19 cellular contexts compared by ENCODE assay signal in the genomic region with DNA sequence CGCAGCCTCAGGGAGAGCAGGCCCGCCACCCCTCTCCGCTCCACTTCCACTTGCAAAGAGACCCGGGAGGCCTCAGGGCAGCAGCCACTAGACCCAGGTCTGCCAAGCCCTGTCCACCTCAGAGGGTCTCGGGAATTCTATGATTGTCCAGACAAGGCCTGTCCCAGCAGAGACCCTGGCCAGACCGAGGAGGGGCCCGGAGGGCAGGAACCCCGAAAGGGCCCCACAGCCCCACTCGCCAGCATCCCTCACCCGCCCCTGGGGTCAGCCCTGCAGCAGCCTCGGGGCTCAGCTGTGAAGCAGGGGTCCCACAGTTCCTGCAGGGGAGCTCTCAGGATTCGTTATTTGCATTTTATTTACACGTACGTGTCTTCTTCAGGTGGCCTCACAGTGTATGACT.
DNase-seq lines count a peak whose midpoint lies in the region; ATAC-seq, FAIRE-seq and TF ChIP-seq lines count a peak whose summit lies in the region.
"Had no signal": no experiment of that assay in that cellular context is flagged by ENCODE, and none has a peak within 500 bp of the region (broad histone marks: within the 10 kb centered on the region; RNA-seq: fewer than 3 reads in every experiment).

No MANE protein-coding gene starts in this region.

- H4K12ac ChIP-seq in trophoblast cell (ENCODE audit: low read depth, low read length), result no peak overlapping the region

- H3K9me3 ChIP-seq in kidney (ENCODE audit: control insufficient read depth in 1 of 2, low read length in 2 of 2) (no peaks in the 10 kb centered on the region), spleen (no peaks in the 10 kb centered on the region), trophoblast cell (ENCODE audit: insufficient read depth, low read depth, low read length) (peaks cover 7% of the 10 kb centered on the region)
- H3K9me3 ChIP-seq: BLaER1 had no signal

- no peak overlapping the region for H2AFZ ChIP-seq in GM23338
- H2AFZ ChIP-seq in trophoblast cell (ENCODE audit: insufficient read depth, low read length, poor library complexity), result no peak overlapping the region

- no peak overlapping the region for H3K4me3 Mint-ChIP-seq in activated CD4-positive, alpha-beta memory T cell treated with anti-CD3 and anti-CD28 coated beads, Interleukin-2, amount 10 ng/mL, durations not matched to agents 7 days and 5 days
- H3K4me3 Mint-ChIP-seq in activated CD4-positive, alpha-beta memory T cell treated with anti-CD3 and anti-CD28 coated beads for 36 hours, result no peak overlapping the region
- H3K4me3 Mint-ChIP-seq in GM23338, result no peak overlapping the region; the same call in 2 of the 3 replicates

- TF ChIP-seq POLR2A in spleen (IDR thresholded peaks at IDR 0.05), result no peak

- H3K27me3 Mint-ChIP-seq in activated CD4-positive, alpha-beta memory T cell treated with anti-CD3 and anti-CD28 coated beads, Interleukin-2, amount 10 ng/mL, durations not matched to agents 7 days and 5 days, result peaks cover 4% of the 10 kb centered on the region
- H3K27me3 Mint-ChIP-seq in activated CD4-positive, alpha-beta memory T cell treated with anti-CD3 and anti-CD28 coated beads for 36 hours, result no peaks in the 10 kb centered on the region
- H3K27me3 Mint-ChIP-seq in GM23338 (ENCODE audit: insufficient read depth, low read depth, poor library complexity), result peaks cover 21% of the 10 kb centered on the region

- H4K8ac ChIP-seq in trophoblast cell (ENCODE audit: low read depth, low read length), result no peak overlapping the region

- POLR2A ChIA-PET in activated CD4-positive, alpha-beta memory T cell treated with anti-CD3 and anti-CD28 coated beads, Interleukin-2, amount 10 ng/mL, durations not matched to agents 7 days and 5 days (lab: Charles Lee), result no interaction called here
- POLR2A ChIA-PET in activated CD4-positive, alpha-beta memory T cell treated with anti-CD3 and anti-CD28 coated beads for 36 hours (lab: Charles Lee), result no interaction called here

- H3K23ac ChIP-seq in trophoblast cell (ENCODE audit: low read length), result no peak overlapping the region

- H3K27ac ChIP-seq in GM23338 (ENCODE audit: low read depth) (no peak overlapping the region), kidney (ENCODE audit: low read depth in 2 of 2, low read length in 2 of 2) (no peak overlapping the region), spleen (no peak overlapping the region), trophoblast cell (ENCODE audit: low read depth, low read length) (no peak overlapping the region)
- H3K27ac ChIP-seq: BLaER1 had no signal

- no peak overlapping the region for H4K91ac ChIP-seq in trophoblast cell (ENCODE audit: low read depth, low read length)

- no peaks in the 10 kb centered on the region for H3K79me1 ChIP-seq in trophoblast cell (ENCODE audit: low read length)

- H3K9ac ChIP-seq in kidney (ENCODE audit: low read length in 2 of 2) (no peak overlapping the region), trophoblast cell (ENCODE audit: low read length) (no peak overlapping the region)
- H3K9ac ChIP-seq: BLaER1 had no signal

- no peak overlapping the region for H2BK12ac ChIP-seq in trophoblast cell (ENCODE audit: low read length)

- ATAC-seq in GM23338, result peak; percentile 21
- no peak for ATAC-seq in GM19395 (IDR thresholded peaks at IDR 0.05; ENCODE audit: unreplicated experiment)
- ATAC-seq: Panc1 had no signal

- no peaks in the 10 kb centered on the region for H3K36me3 ChIP-seq in GM23338 (ENCODE audit: insufficient read depth)
- H3K36me3 ChIP-seq in kidney (ENCODE audit: control insufficient read depth in 1 of 2, insufficient read depth in 2 of 2, low read length in 2 of 2), result no peaks in the 10 kb centered on the region
- no peaks in the 10 kb centered on the region for H3K36me3 ChIP-seq in spleen
- H3K36me3 ChIP-seq in trophoblast cell (ENCODE audit: control insufficient read depth in 1 of 2, insufficient read depth in 2 of 2, low read length in 2 of 2), result no peaks in the 10 kb centered on the region
- H3K36me3 ChIP-seq: BLaER1 had no signal

- DNase-seq in activated CD4-positive, alpha-beta memory T cell treated with anti-CD3 and anti-CD28 coated beads, Interleukin-2, amount 10 ng/mL, durations not matched to agents 7 days and 5 days, result peak; percentile 12
- DNase-seq in activated CD4-positive, alpha-beta memory T cell treated with anti-CD3 and anti-CD28 coated beads for 36 hours, result no peak
- no peak for DNase-seq in GM23338 (ENCODE audit: low spot score)
- DNase-seq in kidney, result peak; percentile 56
- peak; percentile 71 for DNase-seq in spleen
- no peak for DNase-seq in effector CD4-positive, alpha-beta T cell
- DNase-seq in trophoblast cell, result no peak
- DNase-seq: 8988T, DND-41, HCEC 1CT, NCI-H1105, NCI-H1694, NCI-H524 treated with DMSO at 0.1 percent for 48 hours had no signal

- no peak for TF ChIP-seq CTCF in GM23338 (conservative IDR thresholded peaks at IDR 0.05; ENCODE audit: low read depth in 2 of 2)
- no peak for TF ChIP-seq CTCF in kidney (IDR thresholded peaks at IDR 0.05; ENCODE audit: borderline replicate concordance, extremely low read depth, insufficient read depth)
- no peak for TF ChIP-seq CTCF in spleen (IDR thresholded peaks at IDR 0.05 in 8 of 11, conservative IDR thresholded peaks at IDR 0.05 in 3 of 11)

- FAIRE-seq in kidney (lab: Jason Lieb, UNC), result no peak
- FAIRE-seq: G401.6, GM12892, GM19239 had no signal

- no peak overlapping the region for H2AK5ac ChIP-seq in trophoblast cell (ENCODE audit: low read length)

- no peak overlapping the region for H3K4ac ChIP-seq in trophoblast cell (ENCODE audit: low read depth, low read length)

- H3K4me1 Mint-ChIP-seq in activated CD4-positive, alpha-beta memory T cell treated with anti-CD3 and anti-CD28 coated beads, Interleukin-2, amount 10 ng/mL, durations not matched to agents 7 days and 5 days, result no peaks in the 10 kb centered on the region
- no peaks in the 10 kb centered on the region for H3K4me1 Mint-ChIP-seq in activated CD4-positive, alpha-beta memory T cell treated with anti-CD3 and anti-CD28 coated beads for 36 hours (ENCODE audit: low read depth)
- H3K4me1 Mint-ChIP-seq in GM23338, result peaks cover 14% of the 10 kb centered on the region

- no peak overlapping the region for H3K27ac Mint-ChIP-seq in activated CD4-positive, alpha-beta memory T cell treated with anti-CD3 and anti-CD28 coated beads, Interleukin-2, amount 10 ng/mL, durations not matched to agents 7 days and 5 days
- H3K27ac Mint-ChIP-seq in activated CD4-positive, alpha-beta memory T cell treated with anti-CD3 and anti-CD28 coated beads for 36 hours, result no peak overlapping the region
- H3K27ac Mint-ChIP-seq in GM23338, result no peak overlapping the region; the same call in 1 of the 2 replicates

- CTCF ChIA-PET in activated CD4-positive, alpha-beta memory T cell treated with anti-CD3 and anti-CD28 coated beads, Interleukin-2, amount 10 ng/mL, durations not matched to agents 7 days and 5 days (lab: Charles Lee), result no interaction called here
- CTCF ChIA-PET in activated CD4-positive, alpha-beta memory T cell treated with anti-CD3 and anti-CD28 coated beads for 36 hours (lab: Charles Lee), result no interaction called here

- H3K4me2 ChIP-seq in GM23338 (no peak overlapping the region), trophoblast cell (ENCODE audit: low read length) (no peak overlapping the region)
- H3K4me2 ChIP-seq: BLaER1 had no signal

- H3K4me3 ChIP-seq in GM23338, result no peak overlapping the region
- no peak overlapping the region for H3K4me3 ChIP-seq in kidney (ENCODE audit: low read length in 2 of 2)
- no peak overlapping the region for H3K4me3 ChIP-seq in spleen
- H3K4me3 ChIP-seq in trophoblast cell (ENCODE audit: low read depth, low read length), result no peak overlapping the region
- H3K4me3 ChIP-seq: BLaER1 had no signal

- intact Hi-C loops in activated CD4-positive, alpha-beta memory T cell treated with anti-CD3 and anti-CD28 coated beads for 36 hours (cut with micrococcal nuclease), result no loop called here
- intact Hi-C loops in kidney (cut with DNase I) (no loop called here), spleen (cut with DNase I; ENCODE audit: low total_unique reads) (no loop called here)

- no peak overlapping the region for H2BK120ac ChIP-seq in trophoblast cell (ENCODE audit: insufficient read depth, low read length, poor library complexity)

- no peak overlapping the region for H3K14ac ChIP-seq in trophoblast cell (ENCODE audit: low read length)

- H4K20me1 ChIP-seq in GM23338 (replicated peaks; ENCODE audit: insufficient read depth), result no peaks in the 10 kb centered on the region

- H3K4me1 ChIP-seq in GM23338 (ENCODE audit: insufficient read depth), result peaks cover 6% of the 10 kb centered on the region; the same call in 1 of the 2 replicates
- H3K4me1 ChIP-seq in kidney (ENCODE audit: control insufficient read depth in 1 of 2, insufficient read depth in 1 of 2, low read depth in 1 of 2, low read length in 2 of 2), result no peaks in the 10 kb centered on the region
- no peaks in the 10 kb centered on the region for H3K4me1 ChIP-seq in spleen
- peaks cover 0 to 8% of the 10 kb centered on the region in 2 experiments for H3K4me1 ChIP-seq in trophoblast cell (ENCODE audit: control insufficient read depth in 1 of 2, insufficient read depth in 2 of 2, low read length in 2 of 2)

- H3K9me3 Mint-ChIP-seq in activated CD4-positive, alpha-beta memory T cell treated with anti-CD3 and anti-CD28 coated beads, Interleukin-2, amount 10 ng/mL, durations not matched to agents 7 days and 5 days, result peaks cover 12% of the 10 kb centered on the region
- H3K9me3 Mint-ChIP-seq in activated CD4-positive, alpha-beta memory T cell treated with anti-CD3 and anti-CD28 coated beads for 36 hours, result peaks cover 8% of the 10 kb centered on the region
- H3K9me3 Mint-ChIP-seq in GM23338, result peaks cover 6% of the 10 kb centered on the region

- H3K18ac ChIP-seq in trophoblast cell (ENCODE audit: low read length), result no peak overlapping the region

- WGBS in spleen, 5 donors, result 81 to 93% (median 92%) methylated on average over 14 of the region's 14 CpGs
- no CpG with 5 or more reads among the region's 14 CpGs for WGBS in trophoblast cell (ENCODE audit: extremely low coverage, insufficient coverage, insufficient read length)

- H2BK5ac ChIP-seq in trophoblast cell (ENCODE audit: low read depth, low read length, poor library complexity), result no peak overlapping the region

- H3K36me3 Mint-ChIP-seq in activated CD4-positive, alpha-beta memory T cell treated with anti-CD3 and anti-CD28 coated beads, Interleukin-2, amount 10 ng/mL, durations not matched to agents 7 days and 5 days (ENCODE audit: low read depth), result no peaks in the 10 kb centered on the region
- H3K36me3 Mint-ChIP-seq in activated CD4-positive, alpha-beta memory T cell treated with anti-CD3 and anti-CD28 coated beads for 36 hours, result no peaks in the 10 kb centered on the region
- no peaks in the 10 kb centered on the region for H3K36me3 Mint-ChIP-seq in GM23338 (ENCODE audit: low read depth)

- H3K79me2 ChIP-seq in GM23338 (replicated peaks; ENCODE audit: insufficient read depth) (no peaks in the 10 kb centered on the region), trophoblast cell (ENCODE audit: control insufficient read depth, insufficient read depth, low read length, poor library complexity) (no peaks in the 10 kb centered on the region)

- no peaks in the 10 kb centered on the region for H3K27me3 ChIP-seq in GM23338 (ENCODE audit: insufficient read depth)
- H3K27me3 ChIP-seq in spleen (replicated peaks in 1 of 7), result no peaks in the 10 kb centered on the region
- no peaks in the 10 kb centered on the region for H3K27me3 ChIP-seq in trophoblast cell (ENCODE audit: insufficient read depth, low read length)

- no peaks in the 10 kb centered on the region for H3K9me2 ChIP-seq in GM23338 (ENCODE audit: insufficient read depth)

- peaks cover 9% of the 10 kb centered on the region for H3F3A ChIP-seq in GM23338 (replicated peaks; ENCODE audit: low read depth)

Comparison
In these comparisons a context has a peak if more than half of its experiments do, and no peak if none do; other contexts are left out.
1. DNase-seq: peak in activated CD4-positive, alpha-beta memory T cell treated with anti-CD3 and anti-CD28 coated beads, Interleukin-2, amount 10 ng/mL, durations not matched to agents 7 days and 5 days (single experiment), kidney (single experiment) and spleen (single experiment); none in activated CD4-positive, alpha-beta memory T cell treated with anti-CD3 and anti-CD28 coated beads for 36 hours (single experiment), GM23338 (single experiment), effector CD4-positive, alpha-beta T cell (single experiment) and trophoblast cell (0 of 2).